ENCODE assay signal across 25 cellular contexts in the genomic region with DNA sequence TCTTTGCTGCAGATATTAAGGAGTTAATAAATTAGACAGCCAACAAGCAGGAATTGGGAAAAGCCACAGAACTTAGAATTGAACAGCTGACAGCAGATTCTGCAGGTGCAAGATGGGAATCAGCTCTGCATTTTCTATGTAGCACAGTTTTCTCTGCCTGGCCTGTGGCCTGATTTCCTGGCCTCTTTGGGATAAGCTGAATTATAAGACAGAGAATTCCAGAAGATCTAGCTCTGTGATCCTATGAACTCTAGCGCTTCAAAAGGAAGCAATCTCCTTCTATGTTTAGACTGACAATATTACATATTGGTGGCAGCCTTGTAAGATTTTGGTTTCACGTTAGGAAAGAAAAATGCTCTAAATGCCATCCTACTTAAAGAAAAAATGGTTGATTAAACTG. TPM values are rescaled to one million over a fixed set of nuclear protein-coding genes. Genes with fewer than 3 reads are reported as not detected.
"Had no signal": no experiment of that assay in that cellular context is flagged by ENCODE, and none has a peak within 500 bp of the region (broad histone marks: within the 10 kb centered on the region; RNA-seq: fewer than 3 reads in every experiment).

No MANE protein-coding gene starts in this region.

- H3K27me3 ChIP-seq: gastroesophageal sphincter, right lobe of liver, thyroid gland, upper lobe of left lung, uterus had no signal

- H3K36me3 Mint-ChIP-seq: naive B cell; stimulated activated effector memory CD8-positive, alpha-beta T cell treated with anti-CD3 and anti-CD28 coated beads, Interleukin-12 subunit alpha, Interleukin-12 subunit beta, amount 100 ng/mL, for 72 hours had no signal

- H3K27ac Mint-ChIP-seq: effector memory CD8-positive, alpha-beta T cell; immature natural killer cell; naive B cell; nephron; stimulated activated effector memory CD8-positive, alpha-beta T cell treated with anti-CD3 and anti-CD28 coated beads, Interleukin-12 subunit alpha, Interleukin-12 subunit beta, amount 100 ng/mL, for 72 hours had no signal

- H3K27me3 Mint-ChIP-seq: effector memory CD8-positive, alpha-beta T cell had no signal

- H3K79me2 ChIP-seq: parathyroid adenoma had no signal

- H3K4me3 Mint-ChIP-seq: effector memory CD8-positive, alpha-beta T cell; immature natural killer cell; naive B cell; nephron; stimulated activated effector memory CD8-positive, alpha-beta T cell treated with anti-CD3 and anti-CD28 coated beads, Interleukin-12 subunit alpha, Interleukin-12 subunit beta, amount 100 ng/mL, for 72 hours; stimulated activated naive CD8-positive, alpha-beta T cell treated with anti-CD3 and anti-CD28 coated beads, Interleukin-15, amount 100 ng/mL, for 72 hours had no signal

- H2AFZ ChIP-seq: parathyroid adenoma had no signal

- H3K4me1 ChIP-seq: esophagus squamous epithelium, gastroesophageal sphincter, parathyroid adenoma, psoas muscle, right lobe of liver, thyroid gland, upper lobe of left lung, uterus had no signal

- H3K27ac ChIP-seq: esophagus squamous epithelium, gastroesophageal sphincter, parathyroid adenoma, psoas muscle, right lobe of liver, thyroid gland, upper lobe of left lung, uterus had no signal

- H3K4me1 Mint-ChIP-seq: immature natural killer cell; naive B cell; nephron; stimulated activated effector memory CD8-positive, alpha-beta T cell treated with anti-CD3 and anti-CD28 coated beads, Interleukin-12 subunit alpha, Interleukin-12 subunit beta, amount 100 ng/mL, for 72 hours; stimulated activated naive CD8-positive, alpha-beta T cell treated with anti-CD3 and anti-CD28 coated beads, Interleukin-15, amount 100 ng/mL, for 72 hours had no signal

- H3K9ac ChIP-seq: parathyroid adenoma had no signal

- H3K36me3 ChIP-seq: esophagus squamous epithelium, gastroesophageal sphincter, right lobe of liver, thyroid gland, upper lobe of left lung, uterus had no signal

- H3K9me3 ChIP-seq: esophagus squamous epithelium, gastroesophageal sphincter, psoas muscle, right lobe of liver, thyroid gland, upper lobe of left lung, uterus had no signal

- H3K4me3 ChIP-seq: esophagus squamous epithelium, gastroesophageal sphincter, lung, psoas muscle, right lobe of liver, thyroid gland, upper lobe of left lung, uterus had no signal

- H3K9me3 Mint-ChIP-seq: naive B cell, nephron had no signal

- DNase-seq: effector memory CD8-positive, alpha-beta T cell; esophagus squamous epithelium; foreskin fibroblast; immature natural killer cell; kidney; left colon; left ventricle myocardium superior; mesendoderm; naive B cell; psoas muscle; retina; right lobe of liver; stimulated activated CD4-positive, alpha-beta T cell treated with anti-CD3 and anti-CD28 coated beads, Interleukin-4, amount 100 ng/mL, for 1 hour; stimulated activated CD8-positive, alpha-beta memory T cell treated with anti-CD3 and anti-CD28 coated beads, Interleukin-4, amount 100 ng/mL, for 48 hours; stimulated activated naive CD8-positive, alpha-beta T cell treated with anti-CD3 and anti-CD28 coated beads, Interleukin-15, amount 100 ng/mL, for 72 hours; thyroid gland; upper lobe of left lung; uterus had no signal

RNA-seq across cellular contexts. Expression of a gene that starts 24.0 kb away (rescaled TPM):
- total RNA-seq: epithelial cell of proximal tubule, omental fat pad, psoas muscle, right lobe of liver had no signal
